In the genomic region with DNA sequence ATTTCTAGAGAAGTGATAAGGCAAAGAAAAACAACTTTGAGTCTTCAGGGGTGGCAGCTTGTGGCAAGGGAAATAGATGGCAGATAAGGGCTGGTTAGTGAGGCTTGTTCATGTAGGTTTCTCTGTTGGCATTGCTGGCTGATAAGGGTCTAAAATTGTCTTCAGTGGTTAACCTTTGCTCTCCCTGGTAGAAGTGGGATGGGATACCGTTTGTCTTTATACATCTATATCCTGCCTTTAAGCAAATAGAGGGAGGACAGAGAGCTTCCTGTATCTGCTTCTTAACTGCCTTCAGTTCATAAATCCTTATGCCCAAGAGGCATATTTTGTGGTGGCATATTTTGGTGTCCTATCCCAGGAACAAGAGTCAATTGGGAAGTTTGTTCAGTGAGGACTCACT, we compare ENCODE assay signal across 10 cellular contexts. TPM values are rescaled to one million over a fixed set of nuclear protein-coding genes. Genes with fewer than 3 reads are reported as not detected.
DNase-seq lines count a peak whose midpoint lies in the region; ATAC-seq, FAIRE-seq and TF ChIP-seq lines count a peak whose summit lies in the region.
"Had no signal": no experiment of that assay in that cellular context is flagged by ENCODE, and none has a peak within 500 bp of the region (broad histone marks: within the 10 kb centered on the region; RNA-seq: fewer than 3 reads in every experiment).

No MANE protein-coding gene starts in this region.

- H3K4me2 ChIP-seq in HepG2 (ENCODE audit: low read depth, low read length): peak overlapping the region; percentile 3; the same call in 1 of the 2 replicates

- H3K9me3 ChIP-seq in HepG2 (ENCODE audit: low read length) (no peaks in the 10 kb centered on the region), right lobe of liver (no peaks in the 10 kb centered on the region), left lung (no peaks in the 10 kb centered on the region)

- in situ Hi-C loops in HepG2 (cut with HindIII; ENCODE audit: extremely low pct_ligation_motif_present, low pct_unique_long_range_greater_than_20kb): no loop called here
- in situ Hi-C loops in SK-MEL-5 (cut with HindIII; ENCODE audit: low pct_unique_long_range_greater_than_20kb, low sequenced_read_pairs): no loop called here

- no peak for FAIRE-seq in HepG2 (lab: Jason Lieb, UNC)
- FAIRE-seq: GM19239 had no signal

- H3K27me3 ChIP-seq in HepG2 (ENCODE audit: control insufficient read depth in 1 of 2, insufficient read depth in 2 of 2, low read length in 2 of 2): peaks cover 0 to 19% of the 10 kb centered on the region in 2 experiments; a peak in 2 of 5 replicates
- no peaks in the 10 kb centered on the region for H3K27me3 ChIP-seq in right lobe of liver
- H3K27me3 ChIP-seq in left lung: no peaks in the 10 kb centered on the region

- CTCF ChIA-PET in HepG2 (lab: Yijun Ruan, JAX; ENCODE audit: low intra/inter-chr PET ratio, low total read pairs): no interaction called here

- POLR2A ChIA-PET in HepG2 (lab: Yijun Ruan, JAX): no interaction called here

- WGBS in HepG2 (ENCODE audit: low lambda C conversion rate): 0% methylated on average over 1 of the region's 1 CpG
- WGBS in right lobe of liver (ENCODE audit: insufficient coverage, low coverage, low lambda C conversion rate, missing lambda C conversion rate): 0% methylated on average over 1 of the region's 1 CpG

- no peak overlapping the region for H2AFZ ChIP-seq in HepG2 (ENCODE audit: low read length)

- no peak overlapping the region for H3K9ac ChIP-seq in HepG2 (ENCODE audit: insufficient read depth, low read depth, low read length)

- no peak for TF ChIP-seq RAD21 in HepG2 (CRISPR knock-in tag; IDR thresholded peaks at IDR 0.05)

- H3K27ac ChIP-seq in HepG2 (ENCODE audit: extremely low read length, insufficient read depth, low read length): no peak overlapping the region
- H3K27ac ChIP-seq in right lobe of liver: no peak overlapping the region
- H3K27ac ChIP-seq in substantia nigra (ENCODE audit: low read depth, low read length, poor library complexity, severe bottlenecking): no peak overlapping the region
- no peak overlapping the region for H3K27ac ChIP-seq in left lung
- H3K27ac ChIP-seq: cardiac muscle cell had no signal

- ATAC-seq in HepG2 (no peak), right lobe of liver (no peak), left lung (no peak)

- H3K79me2 ChIP-seq in HepG2 (ENCODE audit: insufficient read depth, low read length): no peaks in the 10 kb centered on the region

- no peak for TF ChIP-seq CTCF in HepG2 (CRISPR knock-in tag; IDR thresholded peaks at IDR 0.05)
- TF ChIP-seq CTCF in right lobe of liver (IDR thresholded peaks at IDR 0.05): no peak
- TF ChIP-seq CTCF in fibroblast of villous mesenchyme (IDR thresholded peaks at IDR 0.05; ENCODE audit: insufficient read depth, low read depth, low read length): no peak
- TF ChIP-seq CTCF in left lung (IDR thresholded peaks at IDR 0.05): no peak

- H3K36me3 ChIP-seq in HepG2 (replicated peaks in 1 of 2; ENCODE audit: control insufficient read depth in 1 of 2, insufficient read depth in 2 of 2, low read length in 2 of 2) (no peaks in the 10 kb centered on the region), right lobe of liver (no peaks in the 10 kb centered on the region), left lung (peaks cover 0 to 8% of the 10 kb centered on the region in 2 donors)
- H3K36me3 ChIP-seq: cardiac muscle cell had no signal

- H3K4me1 ChIP-seq in HepG2 (ENCODE audit: insufficient read depth, low read length) (peaks cover 23% of the 10 kb centered on the region), right lobe of liver (no peaks in the 10 kb centered on the region), left lung (peaks cover 20 to 52% of the 10 kb centered on the region in 2 donors)

- H4K20me1 ChIP-seq in HepG2 (ENCODE audit: insufficient read depth, low read length): no peaks in the 10 kb centered on the region

- TF ChIP-seq EP300 in HepG2 (IDR thresholded peaks at IDR 0.05; ENCODE audit: low read depth in 2 of 2, low read length in 2 of 2) (no peak), HepG2 (CRISPR knock-in tag; IDR thresholded peaks at IDR 0.05; ENCODE audit: borderline replicate concordance) (no peak)

- intact Hi-C loops in HepG2 (cut with micrococcal nuclease; ENCODE audit: unreplicated experiment): no loop called here
- intact Hi-C loops in right lobe of liver (cut with DNase I): no loop called here
- intact Hi-C loops in left lung (cut with DNase I): no loop called here
- intact Hi-C loops in posterior cingulate gyrus (cut with DNase I): no loop called here

- no peak overlapping the region for H3K4me3 ChIP-seq in HepG2 (replicated peaks in 1 of 3; ENCODE audit: insufficient read depth in 1 of 3, low read depth in 2 of 3, low read length in 3 of 3)
- no peak overlapping the region for H3K4me3 ChIP-seq in right lobe of liver
- H3K4me3 ChIP-seq in fibroblast of villous mesenchyme (ENCODE audit: low read depth, low read length): no peak overlapping the region
- H3K4me3 ChIP-seq in left lung: no peak overlapping the region
- H3K4me3 ChIP-seq: cardiac muscle cell had no signal

- BruUV-seq in HepG2 (replicated peaks; lab: Mats Ljungman, UMichigan): no TSS peak

- TF ChIP-seq POLR2A in HepG2 (IDR thresholded peaks at IDR 0.05; ENCODE audit: insufficient read depth in 1 of 2, low read depth in 2 of 2, low read length in 2 of 2) (no peak), right lobe of liver (IDR thresholded peaks at IDR 0.05) (no peak)

- DNase-seq in HepG2 (ENCODE audit: low spot score): peak; percentile 34
- DNase-seq in right lobe of liver: no peak
- peak; percentile 31 for DNase-seq in SK-MEL-5 (ENCODE audit: low read depth, low spot score)
- peak; percentile 34 for DNase-seq in fibroblast of villous mesenchyme (ENCODE audit: low read depth)
- no peak for DNase-seq in substantia nigra (lab: John Stamatoyannopoulos, UW)
- DNase-seq in left lung: no peak
- DNase-seq in NCI-H2107 treated with DMSO at 0.1 percent for 48 hours (lab: John Stamatoyannopoulos, UW; ENCODE audit: unreplicated experiment): no peak
- no peak for DNase-seq in posterior cingulate gyrus

TF ChIP-seq in HepG2, 621 proteins besides CTCF, POLR2A, EP300 and RAD21 (continues in another document):
- TF ChIP-seq SMYD3 (CRISPR knock-in tag; IDR thresholded peaks at IDR 0.05): no peak
- TF ChIP-seq, protein P1, sequence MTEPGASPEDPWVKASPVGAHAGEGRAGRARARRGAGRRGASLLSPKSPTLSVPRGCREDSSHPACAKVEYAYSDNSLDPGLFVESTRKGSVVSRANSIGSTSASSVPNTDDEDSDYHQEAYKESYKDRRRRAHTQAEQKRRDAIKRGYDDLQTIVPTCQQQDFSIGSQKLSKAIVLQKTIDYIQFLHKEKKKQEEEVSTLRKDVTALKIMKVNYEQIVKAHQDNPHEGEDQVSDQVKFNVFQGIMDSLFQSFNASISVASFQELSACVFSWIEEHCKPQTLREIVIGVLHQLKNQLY (CRISPR knock-in tag; IDR thresholded peaks at IDR 0.05): no peak
- TF ChIP-seq, protein P2, sequence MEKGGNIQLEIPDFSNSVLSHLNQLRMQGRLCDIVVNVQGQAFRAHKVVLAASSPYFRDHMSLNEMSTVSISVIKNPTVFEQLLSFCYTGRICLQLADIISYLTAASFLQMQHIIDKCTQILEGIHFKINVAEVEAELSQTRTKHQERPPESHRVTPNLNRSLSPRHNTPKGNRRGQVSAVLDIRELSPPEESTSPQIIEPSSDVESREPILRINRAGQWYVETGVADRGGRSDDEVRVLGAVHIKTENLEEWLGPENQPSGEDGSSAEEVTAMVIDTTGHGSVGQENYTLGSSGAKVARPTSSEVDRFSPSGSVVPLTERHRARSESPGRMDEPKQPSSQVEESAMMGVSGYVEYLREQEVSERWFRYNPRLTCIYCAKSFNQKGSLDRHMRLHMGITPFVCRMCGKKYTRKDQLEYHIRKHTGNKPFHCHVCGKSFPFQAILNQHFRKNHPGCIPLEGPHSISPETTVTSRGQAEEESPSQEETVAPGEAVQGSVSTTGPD (CRISPR knock-in tag; IDR thresholded peaks at IDR 0.05): no peak
- TF ChIP-seq SMC3 (IDR thresholded peaks at IDR 0.05; ENCODE audit: low read length): no peak
- TF ChIP-seq, protein P3, sequence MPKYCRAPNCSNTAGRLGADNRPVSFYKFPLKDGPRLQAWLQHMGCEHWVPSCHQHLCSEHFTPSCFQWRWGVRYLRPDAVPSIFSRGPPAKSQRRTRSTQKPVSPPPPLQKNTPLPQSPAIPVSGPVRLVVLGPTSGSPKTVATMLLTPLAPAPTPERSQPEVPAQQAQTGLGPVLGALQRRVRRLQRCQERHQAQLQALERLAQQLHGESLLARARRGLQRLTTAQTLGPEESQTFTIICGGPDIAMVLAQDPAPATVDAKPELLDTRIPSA (CRISPR knock-in tag; IDR thresholded peaks at IDR 0.05; ENCODE audit: borderline replicate concordance): no peak

RNA-seq across cellular contexts. Expression of a gene that starts 57.1 kb away (rescaled TPM):
- total RNA-seq in HepG2 (2016; rRNA removed; fragmentation: Illumina TruSeq; extraction: Trizol) (5.9 and 6.5 TPM in 2 replicates), right lobe of liver (1 to 10 TPM; 4.9 to 7.4 (median 6.7) TPM), fibroblast of villous mesenchyme (9.0 and 13.4 TPM in 2 replicates), left lung (10 to 100 TPM; 11.3 to 12.4 TPM)
- total RNA-seq in HepG2 (2016; cell fraction: cytosol; rRNA removed; fragmentation: Illumina TruSeq; extraction: Trizol; ENCODE audit: low read depth): 0.97 and 1.5 TPM in 2 replicates
- total RNA-seq in HepG2 (2016; cell fraction: insoluble cytoplasmic fraction; rRNA removed; fragmentation: Illumina TruSeq; extraction: Trizol): 6.1 and 8.4 TPM in 2 replicates
- 2.9 and 3.1 TPM in 2 replicates for total RNA-seq in HepG2 (2016; cell fraction: membrane; rRNA removed; fragmentation: Illumina TruSeq; extraction: Trizol)
- total RNA-seq in HepG2 (2016; cell fraction: nucleus; rRNA removed; fragmentation: Illumina TruSeq; extraction: Trizol): 7.3 and 7.7 TPM in 2 replicates
- polyA plus RNA-seq in HepG2 (2011; rRNA removed): 3.3 and 3.8 TPM in 2 replicates
- 1.7 and 3.2 TPM in 2 replicates for polyA plus RNA-seq in HepG2 (2011; cell fraction: cytosol; rRNA removed)
- polyA plus RNA-seq in HepG2 (2011; cell fraction: nucleus; rRNA removed): 3.8 and 4.1 TPM in 2 replicates
- 3.3 and 3.7 TPM in 2 replicates for polyA plus RNA-seq in HepG2 (2012)
- 0.31 and 0.53 TPM in 2 replicates for polyA plus RNA-seq in HepG2 (2016; cell fraction: cytosol; fragmentation: Illumina TruSeq; extraction: Trizol; ENCODE audit: low read depth)
- polyA plus RNA-seq in HepG2 (2016; cell fraction: insoluble cytoplasmic fraction; fragmentation: Illumina TruSeq; extraction: Trizol; ENCODE audit: low read depth): 5.9 and 6.0 TPM in 2 replicates
- polyA plus RNA-seq in HepG2 (2016; cell fraction: membrane; fragmentation: Illumina TruSeq; extraction: Trizol; ENCODE audit: low read depth): 0.86 and 0.92 TPM in 2 replicates
- polyA plus RNA-seq in HepG2 (2016; cell fraction: nucleus; fragmentation: Illumina TruSeq; extraction: Trizol; ENCODE audit: insufficient read depth, low read depth): 7.2 and 8.1 TPM in 2 replicates
- polyA minus RNA-seq in HepG2 (2011; rRNA and poly(A)+ RNA removed; ENCODE audit: low replicate concordance): 6.7 and 13.1 TPM in 2 replicates
- polyA minus RNA-seq in HepG2 (2011; cell fraction: cytosol; rRNA and poly(A)+ RNA removed): 2.2 and 4.3 TPM in 2 replicates
- polyA minus RNA-seq in HepG2 (2011; cell fraction: nucleus; rRNA and poly(A)+ RNA removed): 15.3 and 18.3 TPM in 2 replicates
- total RNA-seq in SK-MEL-5 (2014; rRNA removed; shearing (Covaris generic)): 9.6 TPM in 2 replicates
- 3.3 and 5.2 TPM in 2 replicates for polyA plus RNA-seq in SK-MEL-5 (2015; cell fraction: cytosol; rRNA removed)
- polyA plus RNA-seq in SK-MEL-5 (2015; cell fraction: nucleus; rRNA removed): 15.9 and 17.2 TPM in 2 replicates

Comparison
In these comparisons a context has a peak if more than half of its experiments do, and no peak if none do; other contexts are left out.
1. DNase-seq: peak in HepG2 (single experiment), SK-MEL-5 (single experiment) and fibroblast of villous mesenchyme (single experiment); none in right lobe of liver (0 of 3), substantia nigra (0 of 49), left lung (0 of 2), NCI-H2107 treated with DMSO at 0.1 percent for 48 hours (single experiment) and posterior cingulate gyrus (0 of 10).